15 cellular contexts compared by ENCODE assay signal in genomic region chr19:45231891-45232290, GRCh38. TPM values are rescaled to one million over a fixed set of nuclear protein-coding genes. Genes with fewer than 3 reads are reported as not detected.
DNase-seq lines count a peak whose midpoint lies in the region; ATAC-seq and TF ChIP-seq lines count a peak whose summit lies in the region.
"Had no signal": no experiment of that assay in that cellular context is flagged by ENCODE, and none has a peak within 500 bp of the region (broad histone marks: within the 10 kb centered on the region; RNA-seq: fewer than 3 reads in every experiment).

No MANE protein-coding gene starts in this region.

- TF ChIP-seq CTCF in RWPE2 (IDR thresholded peaks at IDR 0.05; ENCODE audit: poor library complexity, severe bottlenecking) = no peak
- TF ChIP-seq CTCF in fibroblast of mammary gland (conservative IDR thresholded peaks at IDR 0.05; ENCODE audit: control insufficient read depth, insufficient read depth, low read depth, low read length) = no peak

- H3K27ac ChIP-seq in GM23248 (no peak overlapping the region), RWPE2 (ENCODE audit: poor library complexity, severe bottlenecking) (peak overlapping the region; percentile 76)
- H3K27ac ChIP-seq: SJSA1 had no signal

- DNase-seq in GM23248 = peak; percentile 36
- no peak for DNase-seq in RWPE2 (ENCODE audit: low spot score)
- peak; percentile 14 for DNase-seq in fibroblast of mammary gland (ENCODE audit: low read depth)
- no peak for DNase-seq in activated gamma-delta T cell (lab: John Stamatoyannopoulos, UW)
- no peak for DNase-seq in HAP-1 (ENCODE audit: low spot score in 2 of 2)
- DNase-seq in COR-L47 (lab: John Stamatoyannopoulos, UW) = no peak
- no peak for DNase-seq in NCI-H1105 (lab: John Stamatoyannopoulos, UW)
- DNase-seq: CD8-positive, alpha-beta memory T cell; NCI-H146; NCI-H2081; NCI-H510A; NCI-H774; RPMI8226 had no signal

- no peak overlapping the region for H3K4me2 ChIP-seq in GM23248 (ENCODE audit: unreplicated experiment)

- H3K4me1 ChIP-seq in GM23248 (ENCODE audit: insufficient read depth) (no peaks in the 10 kb centered on the region), RWPE2 (ENCODE audit: insufficient read depth, poor library complexity, severe bottlenecking) (peaks cover 13% of the 10 kb centered on the region), HAP-1 (no peaks in the 10 kb centered on the region)
- H3K4me1 ChIP-seq: SJSA1 had no signal

- H3K9me2 ChIP-seq in GM23248 (ENCODE audit: insufficient read depth) = no peaks in the 10 kb centered on the region

- no peaks in the 10 kb centered on the region for H3K79me2 ChIP-seq in GM23248 (ENCODE audit: insufficient read depth)

- peaks cover 23% of the 10 kb centered on the region for H3K27me3 ChIP-seq in GM23248 (replicated peaks; ENCODE audit: insufficient read depth)
- no peaks in the 10 kb centered on the region for H3K27me3 ChIP-seq in RWPE2 (ENCODE audit: insufficient read depth, poor library complexity, severe bottlenecking)
- no peaks in the 10 kb centered on the region for H3K27me3 ChIP-seq in HAP-1 (ENCODE audit: low read depth)

- in situ Hi-C loops in GM23248 (cut with MboI) = no loop called here
- in situ Hi-C loops in HAP-1 (cut with MboI; ENCODE audit: low sequenced_read_pairs) = no loop called here

- H3K9ac ChIP-seq in GM23248 = no peak overlapping the region

- H3F3A ChIP-seq in GM23248 (ENCODE audit: insufficient read depth) = no peaks in the 10 kb centered on the region

- WGBS in GM23248 (ENCODE audit: low coverage in 1 of 2, low lambda C conversion rate in 2 of 2, missing lambda C conversion rate in 2 of 2), 2 experiments = 42 to 45% methylated on average over 3 of the region's 3 CpGs

- no peaks in the 10 kb centered on the region for H3K9me3 ChIP-seq in GM23248 (ENCODE audit: low read depth)
- no peaks in the 10 kb centered on the region for H3K9me3 ChIP-seq in RWPE2 (ENCODE audit: severe bottlenecking)
- no peaks in the 10 kb centered on the region for H3K9me3 ChIP-seq in HAP-1
- H3K9me3 ChIP-seq: SJSA1 had no signal

- H4K20me1 ChIP-seq in GM23248 (ENCODE audit: insufficient read depth) = no peaks in the 10 kb centered on the region

- H3K4me3 ChIP-seq in GM23248 (no peak overlapping the region), RWPE2 (ENCODE audit: severe bottlenecking) (no peak overlapping the region), fibroblast of mammary gland (ENCODE audit: control insufficient read depth, low read depth, low read length) (no peak overlapping the region), HAP-1 (no peak overlapping the region)
- H3K4me3 ChIP-seq: SJSA1 had no signal

- H2AFZ ChIP-seq in GM23248 = no peak overlapping the region

- ATAC-seq in RWPE2 (ENCODE audit: low read depth) = peak; percentile 94

- H3K36me3 ChIP-seq in GM23248 (ENCODE audit: low read depth) (no peaks in the 10 kb centered on the region), RWPE2 (ENCODE audit: low read depth) (no peaks in the 10 kb centered on the region), HAP-1 (replicated peaks) (no peaks in the 10 kb centered on the region)
- H3K36me3 ChIP-seq: SJSA1 had no signal

RNA-seq across cellular contexts. Expression of gene EXOC3L2, which starts 13.3 kb away (rescaled TPM):
- total RNA-seq in GM23248 (2014; rRNA removed; shearing (Covaris generic)) = 0.38 TPM in 1 of 2 replicates, not detected in the other
- polyA plus RNA-seq in GM23248 (2016; fragmentation: Nextera tagmentation; extraction: Ambion mirVana) = 0.06 TPM in 1 of 2 replicates, not detected in the other
- total RNA-seq: CD8-positive, alpha-beta memory T cell; H4 had no signal
- polyA plus RNA-seq: CD8-positive, alpha-beta memory T cell had no signal

RNA-seq across cellular contexts. Expression of gene MARK4, which starts 19.2 kb away (rescaled TPM):
- 10.2 and 11.6 TPM in 2 replicates for total RNA-seq in GM23248 (2014; rRNA removed; shearing (Covaris generic))
- polyA plus RNA-seq in GM23248 (2016; fragmentation: Nextera tagmentation; extraction: Ambion mirVana) = 4.0 and 4.9 TPM in 2 replicates

RNA-seq across cellular contexts. Expression of gene BLOC1S3, which starts 53.3 kb away (rescaled TPM):
- total RNA-seq in GM23248 (2014; rRNA removed; shearing (Covaris generic)) = 4.3 and 9.0 TPM in 2 replicates
- polyA plus RNA-seq in GM23248 (2016; fragmentation: Nextera tagmentation; extraction: Ambion mirVana) = 7.2 and 8.9 TPM in 2 replicates

RNA-seq across cellular contexts. Expression of gene TRAPPC6A, which starts 53.9 kb away (rescaled TPM):
- 0.89 and 11.2 TPM in 2 replicates for total RNA-seq in GM23248 (2014; rRNA removed; shearing (Covaris generic))
- 16.9 and 18.8 TPM in 2 replicates for polyA plus RNA-seq in GM23248 (2016; fragmentation: Nextera tagmentation; extraction: Ambion mirVana)

Comparison
In these comparisons a context has a peak if more than half of its experiments do, and no peak if none do; other contexts are left out.
1. DNase-seq: peak in GM23248 (single experiment) and fibroblast of mammary gland (single experiment); none in RWPE2 (single experiment), activated gamma-delta T cell (single experiment), HAP-1 (0 of 2), COR-L47 (single experiment) and NCI-H1105 (single experiment).